Comparison of ENCODE assay signal across 8 cellular contexts in genomic region chr3:12809435-12809834, GRCh38. TPM values are rescaled to one million over a fixed set of nuclear protein-coding genes. Genes with fewer than 3 reads are reported as not detected.
A peak's percentile ranks its signal among the peaks of the same experiment; 100 is the strongest.
DNase-seq lines count a peak whose midpoint lies in the region; ATAC-seq and TF ChIP-seq lines count a peak whose summit lies in the region.

No MANE protein-coding gene starts in this region.

- ATAC-seq in gastroesophageal sphincter = no peak

- H3K27ac ChIP-seq in GM23248 = no peak overlapping the region
- H3K27ac ChIP-seq in WERI-Rb-1 = no peak overlapping the region
- H3K27ac ChIP-seq in gastroesophageal sphincter = peak overlapping the region in 3 of 4 donors; percentile 78 to 85 (median 85)
- peak overlapping the region; percentile 83 for H3K27ac ChIP-seq in rectal smooth muscle tissue (ENCODE audit: low read depth, low read length)

- H3K9ac ChIP-seq in GM23248 (peak overlapping the region; percentile 68), rectal smooth muscle tissue (ENCODE audit: low read length) (no peak overlapping the region)

- 79 to 80% methylated on average over 5 of the region's 5 CpGs for WGBS in GM23248 (ENCODE audit: low coverage in 1 of 2, low lambda C conversion rate in 2 of 2, missing lambda C conversion rate in 2 of 2), 2 experiments
- 76 to 85% methylated on average over 4 to 5 of the region's 5 CpGs for whole genome bisulfite sequencing in gastroesophageal sphincter (ENCODE audit: low coverage in 1 of 2), 2 donors

- H3K9me3 ChIP-seq in GM23248 (ENCODE audit: low read depth) (no peaks in the 10 kb centered on the region), WERI-Rb-1 (ENCODE audit: severe bottlenecking) (no peaks in the 10 kb centered on the region), gastroesophageal sphincter (no peaks in the 10 kb centered on the region)

- no peaks in the 10 kb centered on the region for H3K27me3 ChIP-seq in GM23248 (replicated peaks; ENCODE audit: insufficient read depth)
- H3K27me3 ChIP-seq in WERI-Rb-1 (ENCODE audit: insufficient read depth, low read depth, severe bottlenecking) = no peaks in the 10 kb centered on the region
- no peaks in the 10 kb centered on the region for H3K27me3 ChIP-seq in gastroesophageal sphincter
- H3K27me3 ChIP-seq in rectal smooth muscle tissue (ENCODE audit: control insufficient read depth, insufficient read depth, low read length) = no peaks in the 10 kb centered on the region

- no peaks in the 10 kb centered on the region for H3F3A ChIP-seq in GM23248 (ENCODE audit: insufficient read depth)

- no peaks in the 10 kb centered on the region for H3K36me3 ChIP-seq in GM23248 (ENCODE audit: low read depth)
- H3K36me3 ChIP-seq in WERI-Rb-1 = peaks cover 20% of the 10 kb centered on the region
- peaks cover 0 to 63% of the 10 kb centered on the region in 2 donors for H3K36me3 ChIP-seq in gastroesophageal sphincter
- H3K36me3 ChIP-seq in rectal smooth muscle tissue (ENCODE audit: control insufficient read depth, insufficient read depth, low read length) = peaks cover 3% of the 10 kb centered on the region

- no peak for TF ChIP-seq CTCF in WERI-Rb-1 (IDR thresholded peaks at IDR 0.05; ENCODE audit: low read depth, low read length)
- no peak for TF ChIP-seq CTCF in gastroesophageal sphincter (IDR thresholded peaks at IDR 0.05)

- no peaks in the 10 kb centered on the region for H3K79me2 ChIP-seq in GM23248 (ENCODE audit: insufficient read depth)

- no peaks in the 10 kb centered on the region for H3K9me2 ChIP-seq in GM23248 (ENCODE audit: insufficient read depth)

- in situ Hi-C loops in GM23248 (cut with MboI) = no loop called here

- H3K4me3 ChIP-seq in GM23248 = peak overlapping the region; percentile 83
- peak overlapping the region; percentile 43; the same call in 1 of the 2 replicates for H3K4me3 ChIP-seq in WERI-Rb-1 (ENCODE audit: low read depth, low read length)
- peak overlapping the region; percentile 55 to 60 for H3K4me3 ChIP-seq in gastroesophageal sphincter
- peak overlapping the region; percentile 64 for H3K4me3 ChIP-seq in rectal smooth muscle tissue (ENCODE audit: low read length)

- DNase-seq in GM23248 = no peak
- no peak for DNase-seq in WERI-Rb-1
- no peak for DNase-seq in NCI-H1694 treated with DMSO at 0.1 percent for 48 hours (lab: John Stamatoyannopoulos, UW)
- no peak for DNase-seq in SW480 (ENCODE audit: low spot score)
- no peak for DNase-seq in middle frontal gyrus (ENCODE audit: extremely low spot score, low spot score)
- no peak for DNase-seq in NCI-H2171 treated with DMSO at 0.1 percent for 48 hours (lab: John Stamatoyannopoulos, UW)

- no peak for TF ChIP-seq EP300 in gastroesophageal sphincter (IDR thresholded peaks at IDR 0.05)

- H3K4me1 ChIP-seq in GM23248 (ENCODE audit: insufficient read depth) = peaks cover 3% of the 10 kb centered on the region; the same call in 1 of the 2 replicates
- H3K4me1 ChIP-seq in gastroesophageal sphincter = peaks cover 0 to 21% (median 10%) of the 10 kb centered on the region in 3 donors
- H3K4me1 ChIP-seq in rectal smooth muscle tissue (ENCODE audit: control insufficient read depth, insufficient read depth, low read length) = peaks cover 2% of the 10 kb centered on the region

- peak overlapping the region; percentile 84 for H2AFZ ChIP-seq in GM23248

- peak overlapping the region; percentile 72 for H3K4me2 ChIP-seq in GM23248 (ENCODE audit: unreplicated experiment)

- no peaks in the 10 kb centered on the region for H4K20me1 ChIP-seq in GM23248 (ENCODE audit: insufficient read depth)

- no peak for TF ChIP-seq POLR2A in gastroesophageal sphincter (IDR thresholded peaks at IDR 0.05)

RNA-seq across cellular contexts. Expression of gene CAND2, which starts 13.0 kb away (rescaled TPM):
- total RNA-seq in GM23248 (2014; rRNA removed; shearing (Covaris generic)) = 0.38 and 0.43 TPM in 2 replicates
- 0.16 and 0.53 TPM in 2 replicates for polyA plus RNA-seq in GM23248 (2016; fragmentation: Nextera tagmentation; extraction: Ambion mirVana)
- 10 to 100 TPM; 11.5 to 29.9 (median 19.4) TPM for total RNA-seq in gastroesophageal sphincter

RNA-seq across cellular contexts. Expression of gene RPL32, which starts 31.9 kb away (rescaled TPM):
- 426 and 1,611 TPM in 2 replicates for total RNA-seq in GM23248 (2014; rRNA removed; shearing (Covaris generic))
- polyA plus RNA-seq in GM23248 (2016; fragmentation: Nextera tagmentation; extraction: Ambion mirVana) = 923 and 947 TPM in 2 replicates
- total RNA-seq in gastroesophageal sphincter = 100 to 1,000 TPM; 679 to 924 (median 775) TPM

RNA-seq across cellular contexts. Expression of gene TMEM40, which starts 50.4 kb away (rescaled TPM):
- total RNA-seq in GM23248 (2014; rRNA removed; shearing (Covaris generic)) = not detected in 2 replicates
- not detected in 2 replicates for polyA plus RNA-seq in GM23248 (2016; fragmentation: Nextera tagmentation; extraction: Ambion mirVana)
- 1 to 10 TPM in 1 of 4 donors, not detected in 3; 3.0 TPM for total RNA-seq in gastroesophageal sphincter

Comparison
In these comparisons a context has a peak if more than half of its experiments do, and no peak if none do; other contexts are left out.
1. H3K27ac ChIP-seq: peak in gastroesophageal sphincter (3 of 4) and rectal smooth muscle tissue (single experiment); none in GM23248 (single experiment) and WERI-Rb-1 (single experiment).
2. Peak in every context shown above with its lines, with median percentiles within 50 percentile points of each other: H3K4me3 ChIP-seq.